9 cellular contexts compared by ENCODE assay signal in genomic region chr13:23621316-23621645, GRCh38. TPM values are rescaled to one million over a fixed set of nuclear protein-coding genes. Genes with fewer than 3 reads are reported as not detected.
DNase-seq lines count a peak whose midpoint lies in the region; ATAC-seq, FAIRE-seq and TF ChIP-seq lines count a peak whose summit lies in the region.
"Had no signal": no experiment of that assay in that cellular context is flagged by ENCODE, and none has a peak within 500 bp of the region (broad histone marks: within the 10 kb centered on the region; RNA-seq: fewer than 3 reads in every experiment).

No MANE protein-coding gene starts in this region.

- H4K20me1 ChIP-seq in H1 (replicated peaks in 1 of 2; ENCODE audit: control insufficient read depth in 1 of 2, insufficient read depth in 2 of 2, low read length in 2 of 2), result no peaks in the 10 kb centered on the region

- no peak overlapping the region for H2BK20ac ChIP-seq in H1 (ENCODE audit: low read length)

- no peak overlapping the region for H3K14ac ChIP-seq in H1 (ENCODE audit: insufficient read length)

- H2BK120ac ChIP-seq in H1 (replicated peaks; ENCODE audit: low read depth, low read length), result no peak overlapping the region

- no peaks in the 10 kb centered on the region for H3K23me2 ChIP-seq in H1 (ENCODE audit: low read depth, low read length)

- no peaks in the 10 kb centered on the region for H3K36me3 Mint-ChIP-seq in activated CD4-positive, alpha-beta T cell treated with anti-CD3 and anti-CD28 coated beads, Interleukin-2, amount 10 ng/mL, durations not matched to agents 24 days and 14 days (ENCODE audit: low read depth)

- H3K79me1 ChIP-seq in H1 (ENCODE audit: low read depth, low read length), result no peaks in the 10 kb centered on the region

- intact Hi-C loops in dorsolateral prefrontal cortex (cut with DNase I), result no loop called here
- intact Hi-C loops in activated CD4-positive, alpha-beta T cell treated with anti-CD3 and anti-CD28 coated beads, Interleukin-2, amount 10 ng/mL, durations not matched to agents 24 days and 14 days (cut with micrococcal nuclease), result no loop called here

- TF ChIP-seq CTCF in H1 (IDR thresholded peaks at IDR 0.05; ENCODE audit: control extremely low read depth in 1 of 3, insufficient read depth in 1 of 3, low read depth in 1 of 3, low read length in 3 of 3), result no peak
- TF ChIP-seq CTCF in dorsolateral prefrontal cortex (IDR thresholded peaks at IDR 0.05 in 54 of 56, conservative IDR thresholded peaks at IDR 0.05 in 2 of 56; ENCODE audit: low read depth in 1 of 56, partially characterized antibody in 56 of 56), result no peak

- H3K4me2 ChIP-seq in H1 (ENCODE audit: insufficient read depth in 1 of 2, low read depth in 2 of 2, low read length in 2 of 2), result no peak overlapping the region

- TF ChIP-seq POLR2A in GM18505 (IDR thresholded peaks at IDR 0.05; ENCODE audit: borderline replicate concordance, extremely low read depth, insufficient read depth, insufficient read length) (no peak), H1 (IDR thresholded peaks at IDR 0.05; ENCODE audit: control extremely low read depth in 1 of 2, low read depth in 2 of 2, low read length in 2 of 2) (no peak)

- H3K27me3 Mint-ChIP-seq in activated CD4-positive, alpha-beta T cell treated with anti-CD3 and anti-CD28 coated beads, Interleukin-2, amount 10 ng/mL, durations not matched to agents 24 days and 14 days, result peaks cover 17% of the 10 kb centered on the region

- no peak overlapping the region for H3K4ac ChIP-seq in H1 (replicated peaks; ENCODE audit: insufficient read length, low read depth, low read length)

- no peak overlapping the region for H3K4me3 Mint-ChIP-seq in activated CD4-positive, alpha-beta T cell treated with anti-CD3 and anti-CD28 coated beads, Interleukin-2, amount 10 ng/mL, durations not matched to agents 24 days and 14 days

- no peak for DNase-seq in H1 (ENCODE audit: low read depth in 1 of 2, low spot score in 2 of 2)
- DNase-seq in non-pigmented ciliary epithelial cell (ENCODE audit: low read depth), result peak; percentile 78
- DNase-seq in dorsolateral prefrontal cortex, result no peak
- DNase-seq in HuH-7.5 (ENCODE audit: low spot score), result no peak
- DNase-seq in NCI-H2196 treated with DMSO at 0.1 percent for 48 hours (lab: John Stamatoyannopoulos, UW; ENCODE audit: unreplicated experiment), result no peak
- DNase-seq in activated CD4-positive, alpha-beta T cell treated with anti-CD3 and anti-CD28 coated beads, Interleukin-2, amount 10 ng/mL, durations not matched to agents 24 days and 14 days, result no peak
- DNase-seq: transverse colon had no signal

- no peaks in the 10 kb centered on the region for H3K79me2 ChIP-seq in H1 (ENCODE audit: control insufficient read depth in 1 of 2, insufficient read depth in 2 of 2, low read length in 2 of 2)

- H3K27me3 ChIP-seq in H1 (replicated peaks in 1 of 4; ENCODE audit: control insufficient read depth in 3 of 4, extremely low read depth in 1 of 4, insufficient read depth in 3 of 4, low read length in 3 of 4), result no peaks in the 10 kb centered on the region
- no peaks in the 10 kb centered on the region for H3K27me3 ChIP-seq in dorsolateral prefrontal cortex
- H3K27me3 ChIP-seq: transverse colon had no signal

- H3K4me1 Mint-ChIP-seq in activated CD4-positive, alpha-beta T cell treated with anti-CD3 and anti-CD28 coated beads, Interleukin-2, amount 10 ng/mL, durations not matched to agents 24 days and 14 days, result no peaks in the 10 kb centered on the region

- H4K91ac ChIP-seq in H1 (replicated peaks; ENCODE audit: insufficient read length, low read length), result no peak overlapping the region

- no peak overlapping the region for H3K56ac ChIP-seq in H1 (replicated peaks; ENCODE audit: insufficient read length, low read depth, low read length)

- 0 out of 7 replicates have a peak, but pooled peaks cover 0 to 4% (median under 1%) of the 10 kb centered on the region in 4 experiments for H3K4me1 ChIP-seq in H1 (replicated peaks in 1 of 4; ENCODE audit: control insufficient read depth in 3 of 4, insufficient read depth in 4 of 4, low read length in 3 of 4)
- H3K4me1 ChIP-seq: transverse colon had no signal

- no peak overlapping the region for H2BK12ac ChIP-seq in H1 (ENCODE audit: low read depth, low read length)

- ATAC-seq in GM18505 (IDR thresholded peaks at IDR 0.05; ENCODE audit: unreplicated experiment), result peak; percentile 51
- ATAC-seq in HG03196 (IDR thresholded peaks at IDR 0.05; ENCODE audit: unreplicated experiment), result peak; percentile 69

- H3K23ac ChIP-seq in H1 (ENCODE audit: insufficient read length), result no peak overlapping the region

- CTCF ChIA-PET in H1 (lab: Charles Lee; ENCODE audit: partially characterized antibody), result interaction anchor here (1.2 to 1.5 kb wide), 3 partner anchors 14 to 46 kb away, joined by 3 to 4 read pairs (median 3); no protein-coding TSS in a partner anchor

- TF ChIP-seq RAD21 in H1 (IDR thresholded peaks at IDR 0.05 in 1 of 2, conservative IDR thresholded peaks at IDR 0.05 in 1 of 2; ENCODE audit: low read depth in 2 of 2, low read length in 2 of 2), result no peak

- WGBS in H1 (ENCODE audit: extremely low coverage in 1 of 2, insufficient coverage in 1 of 2, insufficient read length in 1 of 2, insufficient replicate concordance in 2 of 2, low coverage in 1 of 2, low lambda C conversion rate in 2 of 2, missing lambda C conversion rate in 1 of 2), 2 experiments, result 68% methylated on average over 2 of the region's 2 CpGs; no CpG with 5 or more reads in 1 of the 2 experiments

- peak overlapping the region; percentile 26; the same call in 1 of the 2 replicates for H2AFZ ChIP-seq in H1 (ENCODE audit: low read length)

- H3K27ac ChIP-seq in H1 (ENCODE audit: low read depth, low read length) (no peak overlapping the region), dorsolateral prefrontal cortex (no peak overlapping the region)
- H3K27ac ChIP-seq: transverse colon had no signal

- FAIRE-seq in H1 (lab: Jason Lieb, UNC), result no peak

- no peak overlapping the region for H3K4me3 ChIP-seq in H1 (ENCODE audit: extremely low read depth in 1 of 4, insufficient read depth in 2 of 4, low read depth in 3 of 4, low read length in 4 of 4)
- H3K4me3 ChIP-seq in dorsolateral prefrontal cortex, result no peak overlapping the region
- H3K4me3 ChIP-seq: transverse colon had no signal

- H3K36me3 ChIP-seq in H1 (ENCODE audit: control insufficient read depth in 2 of 4, insufficient read depth in 4 of 4, low read length in 3 of 4), result no peaks in the 10 kb centered on the region; a peak in 1 of 8 replicates
- H3K36me3 ChIP-seq: transverse colon had no signal

- H4K8ac ChIP-seq in H1 (ENCODE audit: extremely low read depth, insufficient read depth, low read length), result no peak overlapping the region

- H4K5ac ChIP-seq in H1 (ENCODE audit: insufficient read length, low read depth, low read length), result no peak overlapping the region

- H3K18ac ChIP-seq in H1 (ENCODE audit: extremely low read depth, low read length), result no peak overlapping the region

- no peak overlapping the region for H2BK15ac ChIP-seq in H1 (ENCODE audit: low read length)

- POLR2A ChIA-PET in H1 (lab: Charles Lee; ENCODE audit: partially characterized antibody), result no interaction called here

- TF ChIP-seq EP300 in H1 (IDR thresholded peaks at IDR 0.05; ENCODE audit: borderline replicate concordance in 1 of 2, low read depth in 2 of 2, low read length in 2 of 2), result no peak

- H3K27ac Mint-ChIP-seq in activated CD4-positive, alpha-beta T cell treated with anti-CD3 and anti-CD28 coated beads, Interleukin-2, amount 10 ng/mL, durations not matched to agents 24 days and 14 days, result no peak overlapping the region

- no peaks in the 10 kb centered on the region for H3K9me3 Mint-ChIP-seq in activated CD4-positive, alpha-beta T cell treated with anti-CD3 and anti-CD28 coated beads, Interleukin-2, amount 10 ng/mL, durations not matched to agents 24 days and 14 days

- H2BK5ac ChIP-seq in H1 (ENCODE audit: low read depth, low read length), result no peak overlapping the region

- no peak overlapping the region for H2AK5ac ChIP-seq in H1 (ENCODE audit: low read depth, low read length)

- no peaks in the 10 kb centered on the region for H3K9me3 ChIP-seq in H1 (ENCODE audit: insufficient read depth in 2 of 2, low read depth in 1 of 2, low read length in 1 of 2)
- H3K9me3 ChIP-seq: transverse colon had no signal

- no peak overlapping the region for H3K9ac ChIP-seq in H1 (replicated peaks in 1 of 4; ENCODE audit: extremely low read depth in 1 of 4, low read depth in 3 of 4, low read length in 3 of 4)

TF ChIP-seq in H1, 55 proteins besides CTCF, POLR2A, EP300 and RAD21:
- TF ChIP-seq E2F6 (IDR thresholded peaks at IDR 0.05), result no peak
- no peak for TF ChIP-seq KDM4A (IDR thresholded peaks at IDR 0.05; ENCODE audit: low read depth, low read length, severe bottlenecking)
TF ChIP-seq in H1: peak in this region for 0.

RNA-seq across cellular contexts. Expression of gene TNFRSF19, which starts 51.1 kb away (rescaled TPM):
- 0.50 and 0.57 TPM in 2 replicates for total RNA-seq in H1 (2021; fragmentation: NEBNext Ultra II Directional; extraction: Animal tissue kit (Norgen Biotek cat#: 25700))
- polyA plus RNA-seq in H1 (2011; rRNA removed), result 0.95 and 1.8 TPM in 2 replicates
- polyA plus RNA-seq in H1 (2011; cell fraction: cytosol; rRNA removed), result 1.5 TPM
- 1.4 TPM for polyA plus RNA-seq in H1 (2011; cell fraction: nucleus; rRNA removed)
- 1.1 to 1.4 TPM (median 1.2 TPM) in 4 replicates for polyA plus RNA-seq in H1 (2012, experiment 1 of 2)
- polyA plus RNA-seq in H1 (2012, experiment 2 of 2), result 0.22 TPM
- polyA plus RNA-seq in H1 (2013, experiment 1 of 2), result 0.20 TPM
- 0.15 TPM for polyA plus RNA-seq in H1 (2013, experiment 2 of 2)
- 2.2 and 3.3 TPM in 2 replicates for polyA minus RNA-seq in H1 (2011; rRNA and poly(A)+ RNA removed)
- polyA minus RNA-seq in H1 (2011; cell fraction: cytosol; rRNA and poly(A)+ RNA removed), result 2.3 TPM
- polyA minus RNA-seq in H1 (2011; cell fraction: nucleus; rRNA and poly(A)+ RNA removed), result 1.1 TPM
- 1 to 10 TPM; 1.6 to 6.0 (median 3.0) TPM for total RNA-seq in dorsolateral prefrontal cortex
- total RNA-seq in activated CD4-positive, alpha-beta T cell treated with anti-CD3 and anti-CD28 coated beads, Interleukin-2, amount 10 ng/mL, durations not matched to agents 24 days and 14 days, result not detected in 2 replicates
